ENCODE assay signal across 12 cellular contexts in the genomic region with DNA sequence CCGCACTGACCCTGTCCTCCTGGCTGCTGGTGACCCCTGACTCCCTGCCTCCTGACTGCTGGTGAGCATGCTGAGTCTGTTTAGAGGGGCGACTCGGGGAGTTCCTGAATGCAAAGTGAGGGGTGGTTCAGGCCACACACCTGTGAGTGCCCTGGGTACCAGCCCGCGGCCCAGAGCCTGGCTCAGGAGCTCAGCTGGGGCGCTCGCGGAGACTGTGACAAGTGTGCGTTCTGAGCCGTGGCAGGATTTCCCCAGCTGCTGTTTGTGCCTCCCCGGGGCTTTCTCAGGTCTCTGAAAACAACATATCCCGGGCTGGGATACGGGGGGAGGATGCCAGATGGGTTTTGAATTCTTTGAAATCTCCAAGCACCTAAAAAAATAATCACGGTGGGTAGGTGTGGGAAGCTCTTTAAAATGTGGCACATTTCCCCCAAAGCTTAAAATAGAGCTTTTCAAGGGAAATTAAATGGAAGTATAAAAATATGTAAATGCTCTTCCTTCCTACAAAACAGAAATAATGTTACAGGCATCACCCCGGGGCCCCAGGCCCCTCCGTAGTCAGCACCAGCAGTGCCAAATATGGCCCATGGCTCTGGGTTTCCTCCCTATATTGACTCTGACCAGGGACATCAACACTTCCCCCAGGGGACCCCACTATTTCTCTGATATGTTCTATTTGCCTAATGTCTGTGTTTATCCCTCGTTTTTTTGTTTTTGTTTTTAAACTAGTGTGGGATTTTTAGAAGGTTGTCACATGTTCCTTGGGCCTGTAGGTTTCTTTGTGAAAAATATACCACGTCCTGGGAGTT. TPM values are rescaled to one million over a fixed set of nuclear protein-coding genes. Genes with fewer than 3 reads are reported as not detected.
DNase-seq lines count a peak whose midpoint lies in the region; ATAC-seq and TF ChIP-seq lines count a peak whose summit lies in the region.
"Had no signal": no experiment of that assay in that cellular context is flagged by ENCODE, and none has a peak within 500 bp of the region (broad histone marks: within the 10 kb centered on the region; RNA-seq: fewer than 3 reads in every experiment).

No MANE protein-coding gene starts in this region.

- H3K4me3 ChIP-seq in esophagus squamous epithelium (no peak overlapping the region), heart left ventricle (no peak overlapping the region)

- peaks cover 39 to 42% of the 10 kb centered on the region in 2 donors for H3K4me1 Mint-ChIP-seq in natural killer cell treated with Interleukin-12 subunit alpha and Interleukin-12 subunit beta and Interleukin-15 and Interleukin-18, amount 100 ng/mL, for 72 hours (ENCODE audit: low read depth in 2 of 2)
- H3K4me1 Mint-ChIP-seq in natural killer cell: peaks cover 19 to 21% of the 10 kb centered on the region in 2 donors
- H3K4me1 Mint-ChIP-seq in activated B cell treated with CpG ODN at 0.5 μM for 24 hours: peaks cover 79% of the 10 kb centered on the region
- H3K4me1 Mint-ChIP-seq in effector memory CD8-positive, alpha-beta T cell (ENCODE audit: low read depth in 2 of 2): peaks cover 18 to 25% of the 10 kb centered on the region in 2 donors
- no peaks in the 10 kb centered on the region; the same call in 1 of the 2 replicates for H3K4me1 Mint-ChIP-seq in HFFc6 (ENCODE audit: low read depth)

- TF ChIP-seq POLR2A in esophagus squamous epithelium (IDR thresholded peaks at IDR 0.05) (no peak), heart left ventricle (IDR thresholded peaks at IDR 0.05) (no peak)

- CTCF ChIA-PET in activated B cell treated with CpG ODN at 0.5 μM for 24 hours (lab: Charles Lee): interaction anchor here (0.9 to 5.9 kb wide), 9 partner anchors 9 to 86 kb away, joined by 3 to 49 read pairs (median 6); partner anchors contain the start of gene TAGAP

- no peaks in the 10 kb centered on the region for H3K36me3 Mint-ChIP-seq in natural killer cell treated with Interleukin-12 subunit alpha and Interleukin-12 subunit beta and Interleukin-15 and Interleukin-18, amount 100 ng/mL, for 72 hours
- H3K36me3 Mint-ChIP-seq in natural killer cell (no peaks in the 10 kb centered on the region), activated B cell treated with CpG ODN at 0.5 μM for 24 hours (ENCODE audit: low read depth) (no peaks in the 10 kb centered on the region), HFFc6 (ENCODE audit: low read depth) (no peaks in the 10 kb centered on the region)
- H3K36me3 Mint-ChIP-seq in effector memory CD8-positive, alpha-beta T cell (ENCODE audit: insufficient read depth): no peaks in the 10 kb centered on the region

- no peak overlapping the region for H3K4me3 Mint-ChIP-seq in natural killer cell treated with Interleukin-12 subunit alpha and Interleukin-12 subunit beta and Interleukin-15 and Interleukin-18, amount 100 ng/mL, for 72 hours
- no peak overlapping the region for H3K4me3 Mint-ChIP-seq in natural killer cell
- peak overlapping the region; percentile 79 for H3K4me3 Mint-ChIP-seq in activated B cell treated with CpG ODN at 0.5 μM for 24 hours
- H3K4me3 Mint-ChIP-seq in effector memory CD8-positive, alpha-beta T cell: no peak overlapping the region
- no peak overlapping the region for H3K4me3 Mint-ChIP-seq in HFFc6

- H3K9me3 ChIP-seq in esophagus squamous epithelium (no peaks in the 10 kb centered on the region), heart left ventricle (no peaks in the 10 kb centered on the region)

- no peaks in the 10 kb centered on the region for H3K9me3 Mint-ChIP-seq in natural killer cell treated with Interleukin-12 subunit alpha and Interleukin-12 subunit beta and Interleukin-15 and Interleukin-18, amount 100 ng/mL, for 72 hours
- H3K9me3 Mint-ChIP-seq in natural killer cell (no peaks in the 10 kb centered on the region), activated B cell treated with CpG ODN at 0.5 μM for 24 hours (no peaks in the 10 kb centered on the region), HFFc6 (no peaks in the 10 kb centered on the region)
- H3K9me3 Mint-ChIP-seq in effector memory CD8-positive, alpha-beta T cell: no peaks in the 10 kb centered on the region

- peak; percentile 11 to 44 for ATAC-seq in natural killer cell treated with Interleukin-12 subunit alpha and Interleukin-12 subunit beta and Interleukin-15 and Interleukin-18, amount 100 ng/mL, for 72 hours
- ATAC-seq in natural killer cell (no peak), activated B cell treated with CpG ODN at 0.5 μM for 24 hours (ENCODE audit: low read depth) (peak; percentile 83), GM21390 (IDR thresholded peaks at IDR 0.05; ENCODE audit: unreplicated experiment) (no peak), heart left ventricle (no peak)
- peak; percentile 31 for ATAC-seq in effector memory CD8-positive, alpha-beta T cell (replicated peaks)

- TF ChIP-seq CTCF in natural killer cell (IDR thresholded peaks at IDR 0.05): no peak
- no peak for TF ChIP-seq CTCF in activated B cell treated with CpG ODN at 0.5 μM for 24 hours (IDR thresholded peaks at IDR 0.05)
- TF ChIP-seq CTCF in esophagus squamous epithelium (IDR thresholded peaks at IDR 0.05): no peak
- TF ChIP-seq CTCF in heart left ventricle (IDR thresholded peaks at IDR 0.05): no peak
- TF ChIP-seq CTCF in HFFc6 (IDR thresholded peaks at IDR 0.05): no peak

- 44 to 47% methylated on average over 6 to 10 of the region's 18 CpGs for WGBS in esophagus squamous epithelium, 2 donors
- WGBS in heart left ventricle, 4 donors: 52 to 59% (median 55%) methylated on average over 18 of the region's 18 CpGs

- H3K27me3 ChIP-seq in esophagus squamous epithelium (no peaks in the 10 kb centered on the region), heart left ventricle (no peaks in the 10 kb centered on the region)

- peak overlapping the region; percentile 65 to 84 for H3K27ac Mint-ChIP-seq in natural killer cell treated with Interleukin-12 subunit alpha and Interleukin-12 subunit beta and Interleukin-15 and Interleukin-18, amount 100 ng/mL, for 72 hours
- peak overlapping the region in 1 of 2 donors; percentile 24 for H3K27ac Mint-ChIP-seq in natural killer cell
- H3K27ac Mint-ChIP-seq in activated B cell treated with CpG ODN at 0.5 μM for 24 hours: peak overlapping the region; percentile 99
- peak overlapping the region; percentile 73 to 75 for H3K27ac Mint-ChIP-seq in effector memory CD8-positive, alpha-beta T cell
- no peak overlapping the region for H3K27ac Mint-ChIP-seq in HFFc6

- POLR2A ChIA-PET in activated B cell treated with CpG ODN at 0.5 μM for 24 hours (lab: Charles Lee): interaction anchor here (0.5 to 20.1 kb wide), 23 partner anchors 9 to 1715 kb away, joined by 3 to 1007 read pairs (median 7); partner anchors contain the start of genes RSPH3 and TAGAP

- intact Hi-C loops in natural killer cell (cut with micrococcal nuclease): no loop called here
- intact Hi-C loops in activated B cell treated with CpG ODN at 0.5 μM for 24 hours (cut with micrococcal nuclease): loop anchor here (1.0 to 10.0 kb wide), 5 partner anchors 12 to 1330 kb away; no protein-coding TSS in a partner anchor
- intact Hi-C loops in esophagus squamous epithelium (cut with DNase I): no loop called here
- intact Hi-C loops in heart left ventricle (cut with DNase I): no loop called here

- H3K36me3 ChIP-seq in esophagus squamous epithelium: no peaks in the 10 kb centered on the region
- no peaks in the 10 kb centered on the region for H3K36me3 ChIP-seq in heart left ventricle

- peaks cover 0 to 8% (median 0%) of the 10 kb centered on the region in 3 donors for H3K4me1 ChIP-seq in esophagus squamous epithelium
- H3K4me1 ChIP-seq in heart left ventricle: peaks cover 0 to 24% (median 0%) of the 10 kb centered on the region in 12 donors

- peaks cover 0 to 2% of the 10 kb centered on the region in 2 donors for H3K27me3 Mint-ChIP-seq in natural killer cell treated with Interleukin-12 subunit alpha and Interleukin-12 subunit beta and Interleukin-15 and Interleukin-18, amount 100 ng/mL, for 72 hours
- no peaks in the 10 kb centered on the region for H3K27me3 Mint-ChIP-seq in natural killer cell (ENCODE audit: low read depth in 2 of 2)
- no peaks in the 10 kb centered on the region for H3K27me3 Mint-ChIP-seq in activated B cell treated with CpG ODN at 0.5 μM for 24 hours
- H3K27me3 Mint-ChIP-seq in effector memory CD8-positive, alpha-beta T cell: no peaks in the 10 kb centered on the region
- peaks cover 26% of the 10 kb centered on the region for H3K27me3 Mint-ChIP-seq in HFFc6 (ENCODE audit: insufficient read depth)

- no peak overlapping the region for H3K27ac ChIP-seq in esophagus squamous epithelium
- no peak overlapping the region for H3K27ac ChIP-seq in heart left ventricle
- H3K27ac ChIP-seq: VCaP had no signal

- DNase-seq in natural killer cell treated with Interleukin-12 subunit alpha and Interleukin-12 subunit beta and Interleukin-15 and Interleukin-18, amount 100 ng/mL, for 72 hours (ENCODE audit: low spot score): no peak
- DNase-seq in natural killer cell: no peak
- DNase-seq in activated B cell treated with CpG ODN at 0.5 μM for 24 hours: peak; percentile 76
- DNase-seq in effector memory CD8-positive, alpha-beta T cell: no peak
- DNase-seq in esophagus squamous epithelium (lab: John Stamatoyannopoulos, UW): no peak
- DNase-seq in heart left ventricle: no peak
- DNase-seq in HFFc6: no peak
- DNase-seq: mesenchymal stem cell had no signal

RNA-seq across cellular contexts. Expression of gene TAGAP, which starts 49.9 kb away (rescaled TPM):
- 10 to 100 TPM; 39.6 to 46.8 TPM for total RNA-seq in natural killer cell treated with Interleukin-12 subunit alpha and Interleukin-12 subunit beta and Interleukin-15 and Interleukin-18, amount 100 ng/mL, for 72 hours
- 100 to 1,000 TPM; 139 to 291 (median 178) TPM for total RNA-seq in natural killer cell
- total RNA-seq in activated B cell treated with CpG ODN at 0.5 μM for 24 hours: 129 TPM in 2 replicates
- total RNA-seq in esophagus squamous epithelium: 1 to 10 TPM in 3 of 4 donors, under 1 TPM in 1; 0.83 to 3.6 (median 2.4) TPM
- 1 to 10 TPM in 6 of 9 donors, under 1 TPM in 3; 0.51 to 9.3 (median 1.4) TPM for total RNA-seq in heart left ventricle
- under 1 TPM; 0.23 to 0.32 TPM for polyA plus RNA-seq in heart left ventricle
- not detected for total RNA-seq in HFFc6 (2021; fragmentation: NEBNext Ultra II Directional; extraction: Animal tissue kit (Norgen Biotek cat#: 25700))
- total RNA-seq: endothelial cell of umbilical vein had no signal
- polyA plus RNA-seq: AG04450, endothelial cell of umbilical vein had no signal

Comparison
In these comparisons a context has a peak if more than half of its experiments do, and no peak if none do; other contexts are left out.
1. ATAC-seq: peak in natural killer cell treated with Interleukin-12 subunit alpha and Interleukin-12 subunit beta and Interleukin-15 and Interleukin-18, amount 100 ng/mL, for 72 hours (2 of 2), activated B cell treated with CpG ODN at 0.5 μM for 24 hours (single experiment) and effector memory CD8-positive, alpha-beta T cell (single experiment); none in natural killer cell (0 of 3), GM21390 (single experiment) and heart left ventricle (0 of 4).